ENCODE assay signal across 9 cellular contexts in genomic region chr9:95055851-95056551, GRCh38.
DNase-seq lines count a peak whose midpoint lies in the region; ATAC-seq, FAIRE-seq and TF ChIP-seq lines count a peak whose summit lies in the region.
"Had no signal": no experiment of that assay in that cellular context is flagged by ENCODE, and none has a peak within 500 bp of the region (broad histone marks: within the 10 kb centered on the region; RNA-seq: fewer than 3 reads in every experiment).

No MANE protein-coding gene starts in this region.

- intact Hi-C loops in HepG2 (cut with micrococcal nuclease; ENCODE audit: unreplicated experiment) (no loop called here), testis (cut with DNase I; ENCODE audit: low total_unique reads) (no loop called here)

- TF ChIP-seq CTCF in HepG2 (CRISPR knock-in tag; IDR thresholded peaks at IDR 0.05) (no peak), testis (IDR thresholded peaks at IDR 0.05) (no peak)

- BruUV-seq in HepG2 (replicated peaks; lab: Mats Ljungman, UMichigan), result no TSS peak

- CTCF ChIA-PET in HepG2 (lab: Yijun Ruan, JAX; ENCODE audit: low intra/inter-chr PET ratio, low total read pairs), result no interaction called here

- POLR2A ChIA-PET in HepG2 (lab: Yijun Ruan, JAX), result no interaction called here

- H3K27ac ChIP-seq in HepG2 (ENCODE audit: extremely low read length, insufficient read depth, low read length) (peak overlapping the region; percentile 24), testis (peak overlapping the region; percentile 16 to 69)

- H3K36me3 ChIP-seq in HepG2 (replicated peaks in 1 of 2; ENCODE audit: control insufficient read depth in 1 of 2, insufficient read depth in 2 of 2, low read length in 2 of 2) (peaks cover 11 to 61% of the 10 kb centered on the region in 2 experiments; a peak in 4 of 5 replicates), testis (ENCODE audit: low read depth, missing control alignments) (no peaks in the 10 kb centered on the region)

- no peak overlapping the region for H3K9ac ChIP-seq in HepG2 (ENCODE audit: insufficient read depth, low read depth, low read length)

- H3K4me1 ChIP-seq in HepG2 (ENCODE audit: insufficient read depth, low read length) (peaks cover 93% of the 10 kb centered on the region), testis (peaks cover 16% of the 10 kb centered on the region)

- H4K20me1 ChIP-seq in HepG2 (ENCODE audit: insufficient read depth, low read length), result peaks cover 48% of the 10 kb centered on the region

- H3K9me3 ChIP-seq in HepG2 (ENCODE audit: low read length) (no peaks in the 10 kb centered on the region), testis (no peaks in the 10 kb centered on the region)

- 85% methylated on average over 13 of the region's 15 CpGs for WGBS in HepG2 (ENCODE audit: low lambda C conversion rate)
- 43 to 44% methylated on average over 9 to 15 of the region's 15 CpGs for WGBS in testis, 2 donors

- in situ Hi-C loops in HepG2 (cut with HindIII; ENCODE audit: extremely low pct_ligation_motif_present, low pct_unique_long_range_greater_than_20kb), result no loop called here

- H3K27me3 ChIP-seq in HepG2 (ENCODE audit: control insufficient read depth in 1 of 2, insufficient read depth in 2 of 2, low read length in 2 of 2), result no peaks in the 10 kb centered on the region
- no peaks in the 10 kb centered on the region for H3K27me3 ChIP-seq in testis

- TF ChIP-seq EP300 in HepG2 (IDR thresholded peaks at IDR 0.05; ENCODE audit: low read depth in 2 of 2, low read length in 2 of 2), result no peak
- TF ChIP-seq EP300 in HepG2 (CRISPR knock-in tag; IDR thresholded peaks at IDR 0.05; ENCODE audit: borderline replicate concordance), result no peak

- TF ChIP-seq POLR2A in HepG2 (IDR thresholded peaks at IDR 0.05; ENCODE audit: insufficient read depth in 1 of 2, low read depth in 2 of 2, low read length in 2 of 2) (no peak), testis (IDR thresholded peaks at IDR 0.05) (no peak)

- peaks cover 98% of the 10 kb centered on the region for H3K79me2 ChIP-seq in HepG2 (ENCODE audit: insufficient read depth, low read length)

- peak; percentile 78 for DNase-seq in NCI-H1092 treated with DMSO at 0.1 percent for 48 hours (lab: John Stamatoyannopoulos, UW)
- peak; percentile 77 for DNase-seq in dermis blood vessel endothelial cell
- DNase-seq in HepG2 (ENCODE audit: low spot score), result no peak
- no peak for DNase-seq in testis
- DNase-seq in NOMO-1 treated with dmso at 0.1 percent for 144 hours (lab: John Stamatoyannopoulos, UW; ENCODE audit: unreplicated experiment), result no peak
- no peak for DNase-seq in stimulated activated naive CD4-positive, alpha-beta T cell treated with Interleukin-2 at 50 U/mL for 16 hours (lab: John Stamatoyannopoulos, UW)
- DNase-seq: activated effector memory CD4-positive, alpha-beta T cell treated with Interleukin-2 at 50 U/mL for 16 hours had no signal

- H3K4me3 ChIP-seq in HepG2 (replicated peaks in 1 of 3; ENCODE audit: insufficient read depth in 1 of 3, low read depth in 2 of 3, low read length in 3 of 3) (no peak overlapping the region), testis (no peak overlapping the region)

- H2AFZ ChIP-seq in HepG2 (ENCODE audit: low read length), result no peak overlapping the region

- H3K4me2 ChIP-seq in HepG2 (ENCODE audit: low read depth, low read length), result peak overlapping the region; percentile 5; the same call in 1 of the 2 replicates

- ATAC-seq in HepG2 (no peak), HG02610 (IDR thresholded peaks at IDR 0.05; ENCODE audit: unreplicated experiment) (no peak), GM21390 (IDR thresholded peaks at IDR 0.05; ENCODE audit: unreplicated experiment) (no peak)

- FAIRE-seq in HepG2 (lab: Jason Lieb, UNC), result no peak

- no peak for TF ChIP-seq RAD21 in HepG2 (CRISPR knock-in tag; IDR thresholded peaks at IDR 0.05)

TF ChIP-seq in HepG2, 621 proteins besides CTCF, POLR2A, EP300 and RAD21:
- TF ChIP-seq ZNF883 (CRISPR knock-in tag; IDR thresholded peaks at IDR 0.05; ENCODE audit: not compliant biosample characterization), result peak; percentile 29
- TF ChIP-seq HDAC1 (CRISPR knock-in tag; IDR thresholded peaks at IDR 0.05), result no peak
- TF ChIP-seq RBM22 (optimal IDR thresholded peaks at IDR 0.05; ENCODE audit: low read length), result peak; percentile 66
- TF ChIP-seq POLR2AphosphoS2 (IDR thresholded peaks at IDR 0.05; ENCODE audit: low read depth, low read length), result no peak
- TF ChIP-seq ZNF687 (CRISPR knock-in tag; IDR thresholded peaks at IDR 0.05), result peak; percentile 36
- peak; percentile 80 for TF ChIP-seq AGO2 (optimal IDR thresholded peaks at IDR 0.05; ENCODE audit: low read depth, low read length)
- TF ChIP-seq SP1 (IDR thresholded peaks at IDR 0.05), result no peak
- no peak for TF ChIP-seq SP1 (CRISPR knock-in tag; IDR thresholded peaks at IDR 0.05)

Comparison
In these comparisons a context has a peak if more than half of its experiments do, and no peak if none do; other contexts are left out.
1. DNase-seq: peak in NCI-H1092 treated with DMSO at 0.1 percent for 48 hours (single experiment) and dermis blood vessel endothelial cell (single experiment); none in HepG2 (single experiment), testis (single experiment), NOMO-1 treated with dmso at 0.1 percent for 144 hours (single experiment) and stimulated activated naive CD4-positive, alpha-beta T cell treated with Interleukin-2 at 50 U/mL for 16 hours (single experiment).